Comparison of ENCODE assay signal across 1 cellular context in the genomic region with DNA sequence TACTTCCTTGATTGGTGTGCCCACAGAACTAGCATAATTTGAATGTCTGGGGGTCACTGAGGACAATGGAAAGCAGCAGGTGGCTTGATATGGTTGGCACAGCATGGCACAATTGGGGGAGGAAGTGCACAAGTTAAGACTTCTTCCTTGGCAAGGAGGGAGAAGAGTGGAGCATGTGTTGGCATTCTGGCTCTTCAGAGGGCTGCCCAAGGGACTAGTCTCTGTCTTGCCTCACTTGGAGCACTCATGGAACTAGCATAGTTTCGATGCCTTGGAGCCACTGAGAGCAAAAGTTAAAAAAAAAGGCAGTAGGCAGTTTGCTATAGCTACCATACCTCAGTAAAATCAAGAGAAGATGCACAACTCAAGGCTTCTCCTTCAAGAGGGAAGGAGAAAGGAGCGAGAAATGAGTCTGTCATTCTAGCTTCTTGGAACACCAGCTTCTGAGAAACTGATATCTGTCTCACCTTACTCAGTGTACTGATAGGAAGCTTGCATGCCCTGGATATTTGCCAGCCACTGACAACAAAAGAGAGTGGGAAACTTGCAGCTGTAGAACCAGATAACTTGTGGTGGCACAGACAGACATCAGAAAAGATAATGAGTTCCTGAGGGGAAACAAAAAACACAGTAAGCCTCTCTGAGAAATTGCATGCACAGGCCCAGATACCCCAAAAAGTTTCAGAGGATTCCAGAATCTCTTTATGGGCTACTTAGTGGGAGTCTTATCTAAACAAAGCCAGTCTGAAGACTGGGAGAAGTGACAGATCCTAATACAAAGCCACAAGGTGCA.
TF ChIP-seq lines count a peak whose summit lies in the region.

No MANE protein-coding gene starts in this region.

TF ChIP-seq in K562, 482 proteins besides CTCF, POLR2A, EP300 and RAD21 (continued from another document and continues in another):
- 0 out of 2 replicates have a peak, but pooled peaks have one; percentile 27 for TF ChIP-seq ZNF134 (CRISPR knock-in tag; conservative IDR thresholded peaks at IDR 0.05)
- no peak for TF ChIP-seq MCM5 (IDR thresholded peaks at IDR 0.05; ENCODE audit: low read depth)
- peak; percentile 69; the same call in 1 of the 2 replicates for TF ChIP-seq NFRKB (IDR thresholded peaks at IDR 0.05; ENCODE audit: low read depth)
- peak; percentile 70; the same call in 1 of the 2 replicates for TF ChIP-seq KLF6 (CRISPR knock-in tag; IDR thresholded peaks at IDR 0.05; ENCODE audit: borderline replicate concordance)
- TF ChIP-seq HEY1 (CRISPR knock-in tag; IDR thresholded peaks at IDR 0.05; ENCODE audit: borderline replicate concordance) = peak; percentile 76; the same call in 1 of the 2 replicates
- no peak for TF ChIP-seq ZC3H8 (IDR thresholded peaks at IDR 0.05)
- TF ChIP-seq, protein P1, sequence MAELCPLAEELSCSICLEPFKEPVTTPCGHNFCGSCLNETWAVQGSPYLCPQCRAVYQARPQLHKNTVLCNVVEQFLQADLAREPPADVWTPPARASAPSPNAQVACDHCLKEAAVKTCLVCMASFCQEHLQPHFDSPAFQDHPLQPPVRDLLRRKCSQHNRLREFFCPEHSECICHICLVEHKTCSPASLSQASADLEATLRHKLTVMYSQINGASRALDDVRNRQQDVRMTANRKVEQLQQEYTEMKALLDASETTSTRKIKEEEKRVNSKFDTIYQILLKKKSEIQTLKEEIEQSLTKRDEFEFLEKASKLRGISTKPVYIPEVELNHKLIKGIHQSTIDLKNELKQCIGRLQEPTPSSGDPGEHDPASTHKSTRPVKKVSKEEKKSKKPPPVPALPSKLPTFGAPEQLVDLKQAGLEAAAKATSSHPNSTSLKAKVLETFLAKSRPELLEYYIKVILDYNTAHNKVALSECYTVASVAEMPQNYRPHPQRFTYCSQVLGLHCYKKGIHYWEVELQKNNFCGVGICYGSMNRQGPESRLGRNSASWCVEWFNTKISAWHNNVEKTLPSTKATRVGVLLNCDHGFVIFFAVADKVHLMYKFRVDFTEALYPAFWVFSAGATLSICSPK (IDR thresholded peaks at IDR 0.05; ENCODE audit: borderline replicate concordance) = no peak
- peak; percentile 76; the same call in 1 of the 2 replicates for TF ChIP-seq ADNP (tag; IDR thresholded peaks at IDR 0.05)
- peak; percentile 95 for TF ChIP-seq GATAD2B (IDR thresholded peaks at IDR 0.05; ENCODE audit: borderline replicate concordance)
- TF ChIP-seq, protein P2, sequence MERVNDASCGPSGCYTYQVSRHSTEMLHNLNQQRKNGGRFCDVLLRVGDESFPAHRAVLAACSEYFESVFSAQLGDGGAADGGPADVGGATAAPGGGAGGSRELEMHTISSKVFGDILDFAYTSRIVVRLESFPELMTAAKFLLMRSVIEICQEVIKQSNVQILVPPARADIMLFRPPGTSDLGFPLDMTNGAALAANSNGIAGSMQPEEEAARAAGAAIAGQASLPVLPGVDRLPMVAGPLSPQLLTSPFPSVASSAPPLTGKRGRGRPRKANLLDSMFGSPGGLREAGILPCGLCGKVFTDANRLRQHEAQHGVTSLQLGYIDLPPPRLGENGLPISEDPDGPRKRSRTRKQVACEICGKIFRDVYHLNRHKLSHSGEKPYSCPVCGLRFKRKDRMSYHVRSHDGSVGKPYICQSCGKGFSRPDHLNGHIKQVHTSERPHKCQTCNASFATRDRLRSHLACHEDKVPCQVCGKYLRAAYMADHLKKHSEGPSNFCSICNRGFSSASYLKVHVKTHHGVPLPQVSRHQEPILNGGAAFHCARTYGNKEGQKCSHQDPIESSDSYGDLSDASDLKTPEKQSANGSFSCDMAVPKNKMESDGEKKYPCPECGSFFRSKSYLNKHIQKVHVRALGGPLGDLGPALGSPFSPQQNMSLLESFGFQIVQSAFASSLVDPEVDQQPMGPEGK (CRISPR knock-in tag; IDR thresholded peaks at IDR 0.05; ENCODE audit: borderline replicate concordance) = no peak
- TF ChIP-seq, protein P3, sequence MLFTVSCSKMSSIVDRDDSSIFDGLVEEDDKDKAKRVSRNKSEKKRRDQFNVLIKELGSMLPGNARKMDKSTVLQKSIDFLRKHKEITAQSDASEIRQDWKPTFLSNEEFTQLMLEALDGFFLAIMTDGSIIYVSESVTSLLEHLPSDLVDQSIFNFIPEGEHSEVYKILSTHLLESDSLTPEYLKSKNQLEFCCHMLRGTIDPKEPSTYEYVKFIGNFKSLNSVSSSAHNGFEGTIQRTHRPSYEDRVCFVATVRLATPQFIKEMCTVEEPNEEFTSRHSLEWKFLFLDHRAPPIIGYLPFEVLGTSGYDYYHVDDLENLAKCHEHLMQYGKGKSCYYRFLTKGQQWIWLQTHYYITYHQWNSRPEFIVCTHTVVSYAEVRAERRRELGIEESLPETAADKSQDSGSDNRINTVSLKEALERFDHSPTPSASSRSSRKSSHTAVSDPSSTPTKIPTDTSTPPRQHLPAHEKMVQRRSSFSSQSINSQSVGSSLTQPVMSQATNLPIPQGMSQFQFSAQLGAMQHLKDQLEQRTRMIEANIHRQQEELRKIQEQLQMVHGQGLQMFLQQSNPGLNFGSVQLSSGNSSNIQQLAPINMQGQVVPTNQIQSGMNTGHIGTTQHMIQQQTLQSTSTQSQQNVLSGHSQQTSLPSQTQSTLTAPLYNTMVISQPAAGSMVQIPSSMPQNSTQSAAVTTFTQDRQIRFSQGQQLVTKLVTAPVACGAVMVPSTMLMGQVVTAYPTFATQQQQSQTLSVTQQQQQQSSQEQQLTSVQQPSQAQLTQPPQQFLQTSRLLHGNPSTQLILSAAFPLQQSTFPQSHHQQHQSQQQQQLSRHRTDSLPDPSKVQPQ (CRISPR knock-in tag; IDR thresholded peaks at IDR 0.05; ENCODE audit: borderline replicate concordance) = no peak
- TF ChIP-seq JUN (IDR thresholded peaks at IDR 0.05; ENCODE audit: borderline replicate concordance, low read depth, low read length) = 0 out of 2 replicates have a peak, but pooled peaks have one; percentile 42
- TF ChIP-seq JUN (CRISPR knock-in tag; IDR thresholded peaks at IDR 0.05; ENCODE audit: borderline replicate concordance) = no peak
- TF ChIP-seq YBX1 (IDR thresholded peaks at IDR 0.05) = no peak
- no peak for TF ChIP-seq KDM4B (IDR thresholded peaks at IDR 0.05; ENCODE audit: borderline replicate concordance in 2 of 2, low read depth in 1 of 2)
- no peak for TF ChIP-seq ZNF586 (CRISPR knock-in tag; conservative IDR thresholded peaks at IDR 0.05)
- peak; percentile 79 for TF ChIP-seq EGR1 (conservative IDR thresholded peaks at IDR 0.05)
- 0 out of 2 replicates have a peak, but pooled peaks have one; percentile 62 for TF ChIP-seq ZNF76 (CRISPR knock-in tag; IDR thresholded peaks at IDR 0.05; ENCODE audit: borderline replicate concordance)
- peak; percentile 71 for TF ChIP-seq ZNF274 (IDR thresholded peaks at IDR 0.05; ENCODE audit: borderline replicate concordance, low read depth, low read length)
- peak; percentile 76; the same call in 1 of the 2 replicates for TF ChIP-seq ZNF311 (CRISPR knock-in tag; IDR thresholded peaks at IDR 0.05)
- 0 out of 2 replicates have a peak, but pooled peaks have one; percentile 4 for TF ChIP-seq HMG20A (CRISPR knock-in tag; conservative IDR thresholded peaks at IDR 0.05)
- peak; percentile 64; the same call in 1 of the 2 replicates for TF ChIP-seq BCL6 (CRISPR knock-in tag; IDR thresholded peaks at IDR 0.05)
- TF ChIP-seq BHLHE40 (IDR thresholded peaks at IDR 0.05; ENCODE audit: low read length) = peak; percentile 62
- TF ChIP-seq JUNB (CRISPR knock-in tag; conservative IDR thresholded peaks at IDR 0.05) = no peak
- TF ChIP-seq, protein P4, sequence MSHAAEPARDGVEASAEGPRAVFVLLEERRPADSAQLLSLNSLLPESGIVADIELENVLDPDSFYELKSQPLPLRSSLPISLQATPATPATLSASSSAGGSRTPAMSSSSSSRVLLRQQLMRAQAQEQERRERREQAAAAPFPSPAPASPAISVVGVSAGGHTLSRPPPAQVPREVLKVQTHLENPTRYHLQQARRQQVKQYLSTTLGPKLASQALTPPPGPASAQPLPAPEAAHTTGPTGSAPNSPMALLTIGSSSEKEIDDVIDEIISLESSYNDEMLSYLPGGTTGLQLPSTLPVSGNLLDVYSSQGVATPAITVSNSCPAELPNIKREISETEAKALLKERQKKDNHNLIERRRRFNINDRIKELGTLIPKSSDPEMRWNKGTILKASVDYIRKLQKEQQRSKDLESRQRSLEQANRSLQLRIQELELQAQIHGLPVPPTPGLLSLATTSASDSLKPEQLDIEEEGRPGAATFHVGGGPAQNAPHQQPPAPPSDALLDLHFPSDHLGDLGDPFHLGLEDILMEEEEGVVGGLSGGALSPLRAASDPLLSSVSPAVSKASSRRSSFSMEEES (CRISPR knock-in tag; IDR thresholded peaks at IDR 0.05) = no peak
- TF ChIP-seq FOXJ2 (tag; IDR thresholded peaks at IDR 0.05) = peak; percentile 83
- TF ChIP-seq ZNF436 (CRISPR knock-in tag; IDR thresholded peaks at IDR 0.05) = no peak
- TF ChIP-seq MTA2 (IDR thresholded peaks at IDR 0.05; ENCODE audit: low read depth) = peak; percentile 97
- no peak for TF ChIP-seq ZNF408 (CRISPR knock-in tag; IDR thresholded peaks at IDR 0.05; ENCODE audit: low read depth)
- peak; percentile 97 for TF ChIP-seq SMARCE1 (IDR thresholded peaks at IDR 0.05)
- TF ChIP-seq ETV1 (tag; conservative IDR thresholded peaks at IDR 0.05; ENCODE audit: low read depth) = 0 out of 2 replicates have a peak, but pooled peaks have one; percentile 13
- TF ChIP-seq NFATC3 (IDR thresholded peaks at IDR 0.05) = peak; percentile 24; the same call in 1 of the 2 replicates
- TF ChIP-seq, protein P5, sequence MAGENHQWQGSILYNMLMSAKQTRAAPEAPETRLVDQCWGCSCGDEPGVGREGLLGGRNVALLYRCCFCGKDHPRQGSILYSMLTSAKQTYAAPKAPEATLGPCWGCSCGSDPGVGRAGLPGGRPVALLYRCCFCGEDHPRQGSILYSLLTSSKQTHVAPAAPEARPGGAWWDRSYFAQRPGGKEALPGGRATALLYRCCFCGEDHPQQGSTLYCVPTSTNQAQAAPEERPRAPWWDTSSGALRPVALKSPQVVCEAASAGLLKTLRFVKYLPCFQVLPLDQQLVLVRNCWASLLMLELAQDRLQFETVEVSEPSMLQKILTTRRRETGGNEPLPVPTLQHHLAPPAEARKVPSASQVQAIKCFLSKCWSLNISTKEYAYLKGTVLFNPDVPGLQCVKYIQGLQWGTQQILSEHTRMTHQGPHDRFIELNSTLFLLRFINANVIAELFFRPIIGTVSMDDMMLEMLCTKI (IDR thresholded peaks at IDR 0.05; ENCODE audit: partially characterized antibody) = no peak
- peak; percentile 85 for TF ChIP-seq ZNF75A (CRISPR knock-in tag; IDR thresholded peaks at IDR 0.05)
- no peak for TF ChIP-seq PPARD (CRISPR knock-in tag; IDR thresholded peaks at IDR 0.05)
- peak; percentile 74; the same call in 1 of the 2 replicates for TF ChIP-seq ZKSCAN8 (CRISPR knock-in tag; IDR thresholded peaks at IDR 0.05)
- no peak for TF ChIP-seq CBX2 (IDR thresholded peaks at IDR 0.05; ENCODE audit: insufficient read depth, low read length, poor library complexity, severe bottlenecking)
- no peak for TF ChIP-seq STAG1 (CRISPR knock-in tag; IDR thresholded peaks at IDR 0.05; ENCODE audit: borderline replicate concordance)
- peak; percentile 97 for TF ChIP-seq CC2D1A (IDR thresholded peaks at IDR 0.05)
- peak; percentile 47; the same call in 1 of the 2 replicates for TF ChIP-seq POLR2G (IDR thresholded peaks at IDR 0.05; ENCODE audit: low read depth, low read length)
- TF ChIP-seq, protein P6, sequence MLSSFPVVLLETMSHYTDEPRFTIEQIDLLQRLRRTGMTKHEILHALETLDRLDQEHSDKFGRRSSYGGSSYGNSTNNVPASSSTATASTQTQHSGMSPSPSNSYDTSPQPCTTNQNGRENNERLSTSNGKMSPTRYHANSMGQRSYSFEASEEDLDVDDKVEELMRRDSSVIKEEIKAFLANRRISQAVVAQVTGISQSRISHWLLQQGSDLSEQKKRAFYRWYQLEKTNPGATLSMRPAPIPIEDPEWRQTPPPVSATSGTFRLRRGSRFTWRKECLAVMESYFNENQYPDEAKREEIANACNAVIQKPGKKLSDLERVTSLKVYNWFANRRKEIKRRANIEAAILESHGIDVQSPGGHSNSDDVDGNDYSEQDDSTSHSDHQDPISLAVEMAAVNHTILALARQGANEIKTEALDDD (IDR thresholded peaks at IDR 0.05) = peak; percentile 48
- TF ChIP-seq, protein P7, sequence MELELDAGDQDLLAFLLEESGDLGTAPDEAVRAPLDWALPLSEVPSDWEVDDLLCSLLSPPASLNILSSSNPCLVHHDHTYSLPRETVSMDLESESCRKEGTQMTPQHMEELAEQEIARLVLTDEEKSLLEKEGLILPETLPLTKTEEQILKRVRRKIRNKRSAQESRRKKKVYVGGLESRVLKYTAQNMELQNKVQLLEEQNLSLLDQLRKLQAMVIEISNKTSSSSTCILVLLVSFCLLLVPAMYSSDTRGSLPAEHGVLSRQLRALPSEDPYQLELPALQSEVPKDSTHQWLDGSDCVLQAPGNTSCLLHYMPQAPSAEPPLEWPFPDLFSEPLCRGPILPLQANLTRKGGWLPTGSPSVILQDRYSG (tag; conservative IDR thresholded peaks at IDR 0.05; ENCODE audit: low read depth) = 0 out of 2 replicates have a peak, but pooled peaks have one; percentile 17
- TF ChIP-seq SIN3B (IDR thresholded peaks at IDR 0.05; ENCODE audit: low read depth) = no peak
- TF ChIP-seq, protein P8, sequence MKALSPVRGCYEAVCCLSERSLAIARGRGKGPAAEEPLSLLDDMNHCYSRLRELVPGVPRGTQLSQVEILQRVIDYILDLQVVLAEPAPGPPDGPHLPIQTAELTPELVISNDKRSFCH (CRISPR knock-in tag; IDR thresholded peaks at IDR 0.05) = no peak
- TF ChIP-seq, protein P8 (tag; IDR thresholded peaks at IDR 0.05) = no peak; the same call in 1 of the 2 replicates
- TF ChIP-seq HOXB6 (CRISPR knock-in tag; IDR thresholded peaks at IDR 0.05; ENCODE audit: borderline replicate concordance) = no peak
- peak; percentile 47 for TF ChIP-seq RBFOX2 (IDR thresholded peaks at IDR 0.05; ENCODE audit: low read depth, low read length)
- peak in 1 of 2 experiments; percentile 69; a peak in 2 of 4 replicates for TF ChIP-seq FOXA3 (CRISPR knock-in tag; conservative IDR thresholded peaks at IDR 0.05 in 1 of 2, IDR thresholded peaks at IDR 0.05 in 1 of 2)
- TF ChIP-seq KLF16 (IDR thresholded peaks at IDR 0.05) = peak; percentile 98
- no peak for TF ChIP-seq GABPB1 (CRISPR knock-in tag; IDR thresholded peaks at IDR 0.05)
- TF ChIP-seq ETV5 (CRISPR knock-in tag; IDR thresholded peaks at IDR 0.05; ENCODE audit: low read depth) = peak; percentile 38; the same call in 1 of the 2 replicates
- TF ChIP-seq, protein P9, sequence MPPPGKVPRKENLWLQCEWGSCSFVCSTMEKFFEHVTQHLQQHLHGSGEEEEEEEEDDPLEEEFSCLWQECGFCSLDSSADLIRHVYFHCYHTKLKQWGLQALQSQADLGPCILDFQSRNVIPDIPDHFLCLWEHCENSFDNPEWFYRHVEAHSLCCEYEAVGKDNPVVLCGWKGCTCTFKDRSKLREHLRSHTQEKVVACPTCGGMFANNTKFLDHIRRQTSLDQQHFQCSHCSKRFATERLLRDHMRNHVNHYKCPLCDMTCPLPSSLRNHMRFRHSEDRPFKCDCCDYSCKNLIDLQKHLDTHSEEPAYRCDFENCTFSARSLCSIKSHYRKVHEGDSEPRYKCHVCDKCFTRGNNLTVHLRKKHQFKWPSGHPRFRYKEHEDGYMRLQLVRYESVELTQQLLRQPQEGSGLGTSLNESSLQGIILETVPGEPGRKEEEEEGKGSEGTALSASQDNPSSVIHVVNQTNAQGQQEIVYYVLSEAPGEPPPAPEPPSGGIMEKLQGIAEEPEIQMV (tag; conservative IDR thresholded peaks at IDR 0.05; ENCODE audit: low read depth) = no peak
